In the genomic region with DNA sequence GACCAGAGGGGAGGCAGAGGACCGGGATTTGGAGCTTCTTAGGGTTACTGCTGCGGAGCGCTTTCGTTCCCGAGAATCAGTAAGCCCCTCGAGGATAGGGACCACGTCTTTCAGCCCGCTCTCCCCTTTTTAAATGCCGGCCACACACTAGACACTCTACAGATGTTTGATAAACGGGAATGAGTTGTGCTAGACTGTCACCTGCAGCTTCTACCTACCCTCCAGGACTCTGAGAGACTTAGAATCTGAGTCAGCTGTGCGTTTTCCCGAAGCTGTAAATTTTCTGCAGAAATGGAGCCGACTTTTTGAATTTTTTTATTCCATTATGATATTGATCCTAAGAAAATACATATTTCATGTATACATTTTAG, we compare ENCODE assay signal across 8 cellular contexts. TPM values are rescaled to one million over a fixed set of nuclear protein-coding genes. Genes with fewer than 3 reads are reported as not detected.
DNase-seq lines count a peak whose midpoint lies in the region; ATAC-seq, FAIRE-seq and TF ChIP-seq lines count a peak whose summit lies in the region.

No MANE protein-coding gene starts in this region.

- FAIRE-seq in endothelial cell of umbilical vein (lab: Jason Lieb, UNC) = no peak

- H3K4me2 ChIP-seq in MM.1S (ENCODE audit: low read depth, low read length) (peak overlapping the region; percentile 66; the same call in 1 of the 2 replicates), endothelial cell of umbilical vein (ENCODE audit: insufficient read depth, low read length) (peak overlapping the region; percentile 93)

- CTCF ChIA-PET in endothelial cell of umbilical vein (lab: Charles Lee) = interaction anchor here (1.0 to 2.3 kb wide), 11 partner anchors 9 to 448 kb away, joined by 3 to 23 read pairs (median 7); no protein-coding TSS in a partner anchor

- no peak for TF ChIP-seq CTCF in MM.1S (IDR thresholded peaks at IDR 0.05; ENCODE audit: low read length)
- TF ChIP-seq CTCF in endothelial cell of umbilical vein (IDR thresholded peaks at IDR 0.05; ENCODE audit: extremely low read depth in 1 of 2, insufficient read depth in 1 of 2, low read depth in 1 of 2, low read length in 2 of 2) = no peak
- TF ChIP-seq CTCF in psoas muscle (IDR thresholded peaks at IDR 0.05) = no peak
- no peak for TF ChIP-seq CTCF in GM13977 (IDR thresholded peaks at IDR 0.05; ENCODE audit: extremely low read depth, insufficient read depth, missing control alignments)

- H3F3A ChIP-seq in MM.1S (ENCODE audit: insufficient read depth, low read length) = no peaks in the 10 kb centered on the region

- no peaks in the 10 kb centered on the region for H3K79me2 ChIP-seq in MM.1S (ENCODE audit: low read length)
- no peaks in the 10 kb centered on the region for H3K79me2 ChIP-seq in endothelial cell of umbilical vein (ENCODE audit: control insufficient read depth, insufficient read depth, low read length)

- BruUV-seq in endothelial cell of umbilical vein (replicated peaks; lab: Mats Ljungman, UMichigan) = no TSS peak

- H2AFZ ChIP-seq in MM.1S (ENCODE audit: low read length) (peak overlapping the region; percentile 98), endothelial cell of umbilical vein (ENCODE audit: low read depth, low read length) (peak overlapping the region; percentile 92)

- no peak overlapping the region for H3K27ac ChIP-seq in MM.1S (ENCODE audit: low read length)
- H3K27ac ChIP-seq in endothelial cell of umbilical vein (ENCODE audit: insufficient read depth, low read depth, low read length) = no peak overlapping the region
- peak overlapping the region; percentile 71 for H3K27ac ChIP-seq in psoas muscle

- peak overlapping the region; percentile 68 for H3K4me3 ChIP-seq in MM.1S (ENCODE audit: low read length)
- H3K4me3 ChIP-seq in endothelial cell of umbilical vein (replicated peaks in 1 of 3; ENCODE audit: insufficient read depth in 1 of 3, low read depth in 1 of 3, low read length in 3 of 3) = peak overlapping the region; percentile 40 to 92 (median 79)
- peak overlapping the region; percentile 79 for H3K4me3 ChIP-seq in psoas muscle

- no peaks in the 10 kb centered on the region for H3K9me2 ChIP-seq in MM.1S (replicated peaks; ENCODE audit: insufficient read depth, low read length)

- H3K9ac ChIP-seq in MM.1S (ENCODE audit: low read length) (peak overlapping the region; percentile 53; the same call in 1 of the 2 replicates), endothelial cell of umbilical vein (replicated peaks; ENCODE audit: extremely low read depth, insufficient read depth, low read length) (peak overlapping the region; percentile 55)

- H4K20me1 ChIP-seq in MM.1S (ENCODE audit: insufficient read depth, low read length) (no peaks in the 10 kb centered on the region), endothelial cell of umbilical vein (replicated peaks; ENCODE audit: control insufficient read depth, extremely low read depth, insufficient read depth, low read length) (no peaks in the 10 kb centered on the region)

- H3K9me1 ChIP-seq in endothelial cell of umbilical vein (replicated peaks; ENCODE audit: control insufficient read depth, extremely low read depth, insufficient read depth, low read length) = no peaks in the 10 kb centered on the region

- intact Hi-C loops in endothelial cell of umbilical vein (cut with micrococcal nuclease) = loop anchor here (1.0 to 10.0 kb wide), 3 partner anchors 53 to 131 kb away; a partner anchor contains a TSS
- intact Hi-C loops in psoas muscle (cut with DNase I) = loop anchor here in 1 of 2 donors (2.0 kb wide), 1 partner anchor 43 kb away; a partner anchor contains a TSS

- ATAC-seq in GM18505 (IDR thresholded peaks at IDR 0.05; ENCODE audit: unreplicated experiment) = peak; percentile 24
- ATAC-seq in GM21786 (IDR thresholded peaks at IDR 0.05; ENCODE audit: unreplicated experiment) = peak; percentile 20
- ATAC-seq in psoas muscle = peak in 1 of 4 donors; percentile 17

- no peaks in the 10 kb centered on the region for H3K27me3 ChIP-seq in MM.1S (replicated peaks; ENCODE audit: insufficient read depth, low read length)
- no peaks in the 10 kb centered on the region for H3K27me3 ChIP-seq in endothelial cell of umbilical vein (ENCODE audit: control insufficient read depth in 2 of 2, insufficient read depth in 2 of 2, low read length in 2 of 2)
- H3K27me3 ChIP-seq in psoas muscle (ENCODE audit: insufficient read depth in 3 of 3, low read length in 2 of 3) = no peaks in the 10 kb centered on the region

- H3K4me1 ChIP-seq in MM.1S (ENCODE audit: low read length) (no peaks in the 10 kb centered on the region), endothelial cell of umbilical vein (ENCODE audit: control insufficient read depth, extremely low read depth, insufficient read depth, low read length) (peaks cover 8% of the 10 kb centered on the region), psoas muscle (no peaks in the 10 kb centered on the region)

- POLR2A ChIA-PET in endothelial cell of umbilical vein (lab: Charles Lee) = interaction anchor here (1.4 to 1.8 kb wide), 2 partner anchors 42 to 247 kb away, joined by 3 to 9 read pairs; a partner anchor contains a TSS

- H3K9me3 ChIP-seq in MM.1S (replicated peaks; ENCODE audit: insufficient read depth, low read length) (no peaks in the 10 kb centered on the region), endothelial cell of umbilical vein (replicated peaks; ENCODE audit: control insufficient read depth, insufficient read depth, low read length) (no peaks in the 10 kb centered on the region), psoas muscle (no peaks in the 10 kb centered on the region)

- no peak for DNase-seq in MM.1S
- peak; percentile 4 for DNase-seq in endothelial cell of umbilical vein (ENCODE audit: low read depth, low spot score)
- DNase-seq in psoas muscle = no peak
- no peak for DNase-seq in AG08396 (ENCODE audit: low spot score)
- DNase-seq in stimulated activated CD4-positive, alpha-beta T cell treated with anti-CD3 and anti-CD28 coated beads, Interleukin-2, amount 100 ng/mL, for 48 hours = no peak
- no peak for DNase-seq in GM13977 (ENCODE audit: low spot score)

- dilution Hi-C loops in endothelial cell of umbilical vein (cut with MboI; ENCODE audit: extremely low pct_ligation_motif_present, low sequenced_read_pairs) = no loop called here

- WGBS in psoas muscle, 3 donors = 0 to 1% (median 1%) methylated on average over 12 to 13 of the region's 13 CpGs

- H3K36me3 ChIP-seq in MM.1S (replicated peaks; ENCODE audit: insufficient read depth, low read length) (no peaks in the 10 kb centered on the region), endothelial cell of umbilical vein (ENCODE audit: control insufficient read depth in 2 of 2, extremely low read depth in 1 of 2, insufficient read depth in 2 of 2, low read length in 2 of 2) (no peaks in the 10 kb centered on the region), psoas muscle (ENCODE audit: insufficient read depth in 1 of 2, low read depth in 1 of 2) (no peaks in the 10 kb centered on the region)

- TF ChIP-seq POLR2A in GM18505 (IDR thresholded peaks at IDR 0.05; ENCODE audit: borderline replicate concordance, extremely low read depth, insufficient read depth, insufficient read length) (no peak), endothelial cell of umbilical vein (IDR thresholded peaks at IDR 0.05; ENCODE audit: low read depth, low read length) (no peak)

- in situ Hi-C loops in GM13977 (cut with MboI; ENCODE audit: low pct_unique_long_range_greater_than_20kb, low sequenced_read_pairs, unreplicated experiment) = no loop called here

TF ChIP-seq in endothelial cell of umbilical vein, 7 proteins besides CTCF, POLR2A, EP300 and RAD21:
- TF ChIP-seq POLR2AphosphoS5 (IDR thresholded peaks at IDR 0.05; ENCODE audit: insufficient read depth, low read depth, low read length) = no peak
- TF ChIP-seq, protein P1, sequence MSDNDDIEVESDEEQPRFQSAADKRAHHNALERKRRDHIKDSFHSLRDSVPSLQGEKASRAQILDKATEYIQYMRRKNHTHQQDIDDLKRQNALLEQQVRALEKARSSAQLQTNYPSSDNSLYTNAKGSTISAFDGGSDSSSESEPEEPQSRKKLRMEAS (IDR thresholded peaks at IDR 0.05; ENCODE audit: insufficient read depth, insufficient read length) = no peak
- no peak for TF ChIP-seq GATA2 (IDR thresholded peaks at IDR 0.05; ENCODE audit: insufficient read depth, insufficient read length, low read depth, low read length)
- TF ChIP-seq FOS (IDR thresholded peaks at IDR 0.05; ENCODE audit: borderline replicate concordance, insufficient read depth, low read length) = no peak
- no peak for TF ChIP-seq EZH2 (IDR thresholded peaks at IDR 0.05; ENCODE audit: borderline replicate concordance, low read depth, low read length, severe bottlenecking)
- TF ChIP-seq JUN (IDR thresholded peaks at IDR 0.05; ENCODE audit: borderline replicate concordance, insufficient read depth, insufficient read length, low read depth) = no peak
- no peak for TF ChIP-seq MYC (IDR thresholded peaks at IDR 0.05; ENCODE audit: low read depth, low read length)

RNA-seq across cellular contexts. Expression of a gene that starts 0.7 kb away (rescaled TPM):
- total RNA-seq in endothelial cell of umbilical vein (1.4 and 1.6 TPM in 2 replicates), psoas muscle (1 to 10 TPM in 1 of 4 donors, under 1 TPM in 3; 0.44 to 1.6 (median 0.74) TPM)
- polyA plus RNA-seq in endothelial cell of umbilical vein (0.19 and 0.58 TPM in 2 replicates), psoas muscle (under 1 TPM; 0.20 to 0.35 (median 0.23) TPM)
- polyA plus RNA-seq in endothelial cell of umbilical vein (2011; cell fraction: cytosol; rRNA removed) = 0.35 TPM in 2 replicates
- polyA plus RNA-seq in endothelial cell of umbilical vein (2011; cell fraction: nucleus; rRNA removed) = 1.1 and 2.3 TPM in 2 replicates
- polyA plus RNA-seq in endothelial cell of umbilical vein (2012) = 0.54 and 0.87 TPM in 2 replicates
- 1.4 and 3.4 TPM in 2 replicates for polyA minus RNA-seq in endothelial cell of umbilical vein
- 1.2 TPM for polyA minus RNA-seq in endothelial cell of umbilical vein (2011; cell fraction: cytosol; rRNA and poly(A)+ RNA removed)
- polyA minus RNA-seq in endothelial cell of umbilical vein (2011; cell fraction: nucleus; rRNA and poly(A)+ RNA removed) = 5.4 and 6.3 TPM in 2 replicates

RNA-seq across cellular contexts. Expression of a gene that starts 42.7 kb away (rescaled TPM):
- 69.5 and 76.7 TPM in 2 replicates for total RNA-seq in endothelial cell of umbilical vein
- 8.0 and 12.9 TPM in 2 replicates for polyA plus RNA-seq in endothelial cell of umbilical vein
- 24.1 and 26.7 TPM in 2 replicates for polyA plus RNA-seq in endothelial cell of umbilical vein (2011; cell fraction: cytosol; rRNA removed)
- polyA plus RNA-seq in endothelial cell of umbilical vein (2011; cell fraction: nucleus; rRNA removed) = 28.8 and 48.9 TPM in 2 replicates
- polyA plus RNA-seq in endothelial cell of umbilical vein (2012) = 53.5 and 80.5 TPM in 2 replicates
- polyA minus RNA-seq in endothelial cell of umbilical vein = 13.5 and 16.2 TPM in 2 replicates
- 36.9 TPM for polyA minus RNA-seq in endothelial cell of umbilical vein (2011; cell fraction: cytosol; rRNA and poly(A)+ RNA removed)
- polyA minus RNA-seq in endothelial cell of umbilical vein (2011; cell fraction: nucleus; rRNA and poly(A)+ RNA removed) = 33.6 and 34.7 TPM in 2 replicates
- 10 to 100 TPM; 13.0 to 19.2 (median 18.2) TPM for total RNA-seq in psoas muscle
- polyA plus RNA-seq in psoas muscle = 10 to 100 TPM in 2 of 3 donors, 1 to 10 TPM in 1; 5.3 to 12.1 (median 12.1) TPM
